In genomic region chr12:50174971-50175715, GRCh38 we compare ENCODE assay signal across 8 cellular contexts. TPM values are rescaled to one million over a fixed set of nuclear protein-coding genes. Genes with fewer than 3 reads are reported as not detected.
DNase-seq lines count a peak whose midpoint lies in the region; ATAC-seq, FAIRE-seq and TF ChIP-seq lines count a peak whose summit lies in the region.

No MANE protein-coding gene starts in this region.

- no peaks in the 10 kb centered on the region for H3K9me3 ChIP-seq in left lung

- H3K36me3 ChIP-seq in left lung: peaks cover 6 to 43% of the 10 kb centered on the region in 2 donors

- H3K4me3 ChIP-seq in cardiac fibroblast (replicated peaks in 1 of 2; ENCODE audit: low read depth in 2 of 2, low read length in 2 of 2) (no peak overlapping the region), left lung (no peak overlapping the region)

- no peaks in the 10 kb centered on the region for H3K4me1 ChIP-seq in left lung

- intact Hi-C loops in left lung (cut with DNase I): no loop called here

- TF ChIP-seq CTCF in cardiac fibroblast (IDR thresholded peaks at IDR 0.05; ENCODE audit: low read depth, low read length) (peak; percentile 49), left lung (IDR thresholded peaks at IDR 0.05) (peak; percentile 61 to 70)

- DNase-seq in CD1c-positive myeloid dendritic cell (ENCODE audit: extremely low spot score) (peak; percentile 84), H54 (ENCODE audit: insufficient read length, low spot score) (no peak), NCI-H82 (lab: John Stamatoyannopoulos, UW) (peak; percentile 88), cardiac fibroblast (ENCODE audit: low read depth in 2 of 2) (peak; percentile 89), left lung (no peak), HPDE6-E6E7 (ENCODE audit: extremely low spot score) (no peak)

- no peak overlapping the region for H3K27ac ChIP-seq in left lung

- H3K27me3 ChIP-seq in left lung: no peaks in the 10 kb centered on the region

- TF ChIP-seq POLR2A in H54 (IDR thresholded peaks at IDR 0.05; ENCODE audit: low read depth, low read length): no peak

- peak; percentile 79 for ATAC-seq in left lung
- no peak for ATAC-seq in GM21526 (IDR thresholded peaks at IDR 0.05; ENCODE audit: low FRiP score, unreplicated experiment)
- ATAC-seq in GM18519 (IDR thresholded peaks at IDR 0.05; ENCODE audit: low FRiP score, unreplicated experiment): no peak

- peak; percentile 65 for FAIRE-seq in H54 (lab: Jason Lieb, UNC)

RNA-seq across cellular contexts. Expression of gene CERS5, which starts 8.0 kb away (rescaled TPM):
- 10 to 100 TPM; 38.1 to 40.1 TPM for total RNA-seq in left lung

Comparison
In these comparisons a context has a peak if more than half of its experiments do, and no peak if none do; other contexts are left out.
1. DNase-seq: peak in CD1c-positive myeloid dendritic cell (single experiment), NCI-H82 (single experiment) and cardiac fibroblast (2 of 2); none in H54 (single experiment), left lung (0 of 2) and HPDE6-E6E7 (single experiment).